Comparison of ENCODE assay signal across 5 cellular contexts in the genomic region with DNA sequence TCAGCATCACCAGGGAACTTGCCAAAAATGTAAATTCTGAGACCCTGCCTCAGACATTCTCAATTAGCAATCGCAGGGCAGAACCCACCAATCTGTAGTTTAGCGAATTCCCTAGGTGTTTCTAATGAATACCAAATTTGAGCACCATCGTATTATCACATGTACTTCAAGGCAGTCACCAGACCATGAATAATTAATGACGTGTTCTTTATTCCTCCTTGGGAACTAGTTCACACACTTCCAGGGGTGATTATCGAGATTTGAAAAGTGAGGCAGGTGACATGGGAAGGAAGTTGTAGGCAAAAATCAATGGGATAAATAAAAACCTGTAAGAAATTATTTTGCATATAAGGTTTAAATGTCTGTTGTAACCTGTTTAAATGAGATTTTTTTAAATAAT.
"Had no signal": no experiment of that assay in that cellular context is flagged by ENCODE, and none has a peak within 500 bp of the region (broad histone marks: within the 10 kb centered on the region; RNA-seq: fewer than 3 reads in every experiment).

No MANE protein-coding gene starts in this region.

- DNase-seq: H7, KBM-7 had no signal

- ATAC-seq: GM23338, HCT116, HepG2 had no signal
